ENCODE assay signal across 20 cellular contexts in genomic region chr18:59063912-59064311, GRCh38.
"Had no signal": no experiment of that assay in that cellular context is flagged by ENCODE, and none has a peak within 500 bp of the region (broad histone marks: within the 10 kb centered on the region; RNA-seq: fewer than 3 reads in every experiment).

No MANE protein-coding gene starts in this region.

- H3K4me1 ChIP-seq: lower lobe of right lung, parathyroid adenoma, tibial artery had no signal

- H3K9me3 ChIP-seq: heart right ventricle, lower lobe of right lung, tibial artery had no signal

- H3K27ac ChIP-seq: epithelial cell of prostate, lower lobe of right lung, parathyroid adenoma had no signal

- H3K4me3 ChIP-seq: heart right ventricle, lower lobe of right lung, tibial artery had no signal

- DNase-seq: activated CD4-positive, alpha-beta memory T cell treated with anti-CD3 and anti-CD28 coated beads for 36 hours; activated CD4-positive, alpha-beta T cell treated with anti-CD3 and anti-CD28 coated beads for 48 hours; activated effector memory CD4-positive, alpha-beta T cell treated with Interleukin-2 at 50 U/mL for 16 hours; activated naive CD4-positive, alpha-beta T cell treated with anti-CD3 and anti-CD28 coated beads for 36 hours; activated naive CD8-positive, alpha-beta T cell treated with anti-CD3 and anti-CD28 coated beads, Interleukin-2, amount 10 ng/mL, durations not matched to agents 7 days and 5 days; activated T-cell treated with anti-CD3 and anti-CD28 coated beads, Interleukin-2, amount 50 U/mL, for 72 hours; amniotic stem cell; cortex of kidney; heart right ventricle; kidney; lower lobe of right lung; naive B cell; nucleus accumbens; retina; stimulated activated CD4-positive, alpha-beta T cell treated with anti-CD3 and anti-CD28 coated beads, Interleukin-1b, Interleukin-23, amount 100 ng/mL, for 48 hours; stimulated activated naive CD8-positive, alpha-beta T cell treated with anti-CD3 and anti-CD28 coated beads, Interleukin-15, amount 100 ng/mL, for 72 hours; T1000; tibial artery had no signal

- ATAC-seq: activated T-cell treated with anti-CD3 and anti-CD28 coated beads, Interleukin-2, amount 50 U/mL, for 72 hours; lower lobe of right lung; stimulated activated naive CD8-positive, alpha-beta T cell treated with anti-CD3 and anti-CD28 coated beads, Interleukin-15, amount 100 ng/mL, for 72 hours had no signal

- H3K27me3 ChIP-seq: heart right ventricle, tibial artery had no signal

- H3K36me3 ChIP-seq: heart right ventricle, lower lobe of right lung, tibial artery had no signal
